In genomic region chr12:101830391-101831325, GRCh38 we compare ENCODE assay signal across 8 cellular contexts. TPM values are rescaled to one million over a fixed set of nuclear protein-coding genes. Genes with fewer than 3 reads are reported as not detected.
A peak's percentile ranks its signal among the peaks of the same experiment; 100 is the strongest.
DNase-seq lines count a peak whose midpoint lies in the region; ATAC-seq and TF ChIP-seq lines count a peak whose summit lies in the region.

TSS of gene GNPTAB (minus strand) at chr12:101830959. CDS start at chr12:101830675, 284 bp downstream.

- H3K27ac ChIP-seq in temporal lobe (ENCODE audit: low read depth, low read length), result peak within 1 kb of the TSS; percentile 30

- ATAC-seq in omental fat pad (ENCODE audit: low FRiP score), result peak; percentile 99

- TF ChIP-seq CTCF in GM10266 (IDR thresholded peaks at IDR 0.05; ENCODE audit: control insufficient read depth, insufficient read depth, low read depth, missing control alignments) (peak; percentile 91), HFFc6 (IDR thresholded peaks at IDR 0.05) (peak; percentile 83), omental fat pad (IDR thresholded peaks at IDR 0.05) (peak in 1 of 3 donors; percentile 48)

- no peaks in the 10 kb centered on the region for H3K36me3 Mint-ChIP-seq in HFFc6 (ENCODE audit: low read depth)
- H3K36me3 Mint-ChIP-seq in activated naive CD4-positive, alpha-beta T cell treated with anti-CD3 and anti-CD28 coated beads, Interleukin-2, amount 10 ng/mL, durations not matched to agents 7 days and 5 days, result peaks cover 17% of the 10 kb centered on the region

- peak within 1 kb of the TSS; percentile 81 for H3K27ac Mint-ChIP-seq in HFFc6
- H3K27ac Mint-ChIP-seq in activated naive CD4-positive, alpha-beta T cell treated with anti-CD3 and anti-CD28 coated beads, Interleukin-2, amount 10 ng/mL, durations not matched to agents 7 days and 5 days, result peak within 1 kb of the TSS; percentile 93

- peaks cover 41% of the 10 kb centered on the region for H3K4me1 Mint-ChIP-seq in HFFc6 (ENCODE audit: low read depth)
- peaks cover 48% of the 10 kb centered on the region for H3K4me1 Mint-ChIP-seq in activated naive CD4-positive, alpha-beta T cell treated with anti-CD3 and anti-CD28 coated beads, Interleukin-2, amount 10 ng/mL, durations not matched to agents 7 days and 5 days

- H3K9me3 Mint-ChIP-seq in HFFc6, result no peaks in the 10 kb centered on the region
- H3K9me3 Mint-ChIP-seq in activated naive CD4-positive, alpha-beta T cell treated with anti-CD3 and anti-CD28 coated beads, Interleukin-2, amount 10 ng/mL, durations not matched to agents 7 days and 5 days, result no peaks in the 10 kb centered on the region

- no peaks in the 10 kb centered on the region for H3K27me3 Mint-ChIP-seq in HFFc6 (ENCODE audit: insufficient read depth)
- H3K27me3 Mint-ChIP-seq in activated naive CD4-positive, alpha-beta T cell treated with anti-CD3 and anti-CD28 coated beads, Interleukin-2, amount 10 ng/mL, durations not matched to agents 7 days and 5 days, result no peaks in the 10 kb centered on the region

- H3K4me3 Mint-ChIP-seq in HFFc6, result peak within 1 kb of the TSS; percentile 99
- H3K4me3 Mint-ChIP-seq in activated naive CD4-positive, alpha-beta T cell treated with anti-CD3 and anti-CD28 coated beads, Interleukin-2, amount 10 ng/mL, durations not matched to agents 7 days and 5 days, result peak within 1 kb of the TSS; percentile 100

- DNase-seq in GM10266 (ENCODE audit: extremely low spot score) (peak; percentile 96), HFFc6 (peak; percentile 88), MV-4-11 (lab: John Stamatoyannopoulos, UW) (peak; percentile 90), SK-MEL-5 (ENCODE audit: low read depth, low spot score) (peak; percentile 94), globus pallidus (ENCODE audit: low spot score) (peak; percentile 87), omental fat pad (ENCODE audit: low spot score) (peak; percentile 68)
- peak; percentile 96 for DNase-seq in activated naive CD4-positive, alpha-beta T cell treated with anti-CD3 and anti-CD28 coated beads, Interleukin-2, amount 10 ng/mL, durations not matched to agents 7 days and 5 days

- in situ Hi-C loops in SK-MEL-5 (cut with HindIII; ENCODE audit: low pct_unique_long_range_greater_than_20kb, low sequenced_read_pairs), result no loop called here

- CTCF ChIA-PET in activated naive CD4-positive, alpha-beta T cell treated with anti-CD3 and anti-CD28 coated beads, Interleukin-2, amount 10 ng/mL, durations not matched to agents 7 days and 5 days (lab: Charles Lee), result interaction anchor here (1.0 to 13.6 kb wide), 14 partner anchors 8 to 416 kb away, joined by 3 to 151 read pairs (median 9); no protein-coding TSS in a partner anchor

RNA-seq across cellular contexts. Expression of gene GNPTAB, which starts in this region (rescaled TPM):
- 10 to 100 TPM; 37.1 to 53.6 (median 44.9) TPM for total RNA-seq in HFFc6 (2021; fragmentation: NEBNext Ultra II Directional; extraction: Animal tissue kit (Norgen Biotek cat#: 25700))
- 108 and 110 TPM in 2 replicates for total RNA-seq in SK-MEL-5 (2014; rRNA removed; shearing (Covaris generic))
- 122 and 159 TPM in 2 replicates for polyA plus RNA-seq in SK-MEL-5 (2015; cell fraction: cytosol; rRNA removed)
- polyA plus RNA-seq in SK-MEL-5 (2015; cell fraction: nucleus; rRNA removed), result 88.1 and 125 TPM in 2 replicates
- 10 to 100 TPM; 18.3 to 28.8 (median 24.8) TPM for total RNA-seq in omental fat pad
- 131 TPM for total RNA-seq in temporal lobe

Comparison
In these comparisons a context has a peak if more than half of its experiments do, and no peak if none do; other contexts are left out.
1. Peak in every context shown above with its lines: DNase-seq, ATAC-seq and H3K27ac ChIP-seq.